In genomic region chr4:8442596-8443358, GRCh38 we compare ENCODE assay signal across 9 cellular contexts. TPM values are rescaled to one million over a fixed set of nuclear protein-coding genes. Genes with fewer than 3 reads are reported as not detected.
A peak's percentile ranks its signal among the peaks of the same experiment; 100 is the strongest.
DNase-seq lines count a peak whose midpoint lies in the region; ATAC-seq lines count a peak whose summit lies in the region.
"Had no signal": no experiment of that assay in that cellular context is flagged by ENCODE, and none has a peak within 500 bp of the region (broad histone marks: within the 10 kb centered on the region; RNA-seq: fewer than 3 reads in every experiment).

No MANE protein-coding gene starts in this region.

- peaks cover 38% of the 10 kb centered on the region for H3K36me3 Mint-ChIP-seq in stimulated activated naive CD8-positive, alpha-beta T cell treated with anti-CD3 and anti-CD28 coated beads, Interleukin-15, Interleukin-2, amounts not matched to agents 100 ng/mL and 50 ng/mL, for 24 hours (ENCODE audit: low read depth)
- peaks cover 24% of the 10 kb centered on the region for H3K36me3 Mint-ChIP-seq in activated naive CD8-positive, alpha-beta T cell treated with anti-CD3 and anti-CD28 coated beads for 36 hours
- peaks cover 4% of the 10 kb centered on the region for H3K36me3 Mint-ChIP-seq in memory B cell

- peak overlapping the region; percentile 95 for H3K4me3 Mint-ChIP-seq in stimulated activated naive CD8-positive, alpha-beta T cell treated with anti-CD3 and anti-CD28 coated beads, Interleukin-15, Interleukin-2, amounts not matched to agents 100 ng/mL and 50 ng/mL, for 24 hours
- H3K4me3 Mint-ChIP-seq in activated naive CD8-positive, alpha-beta T cell treated with anti-CD3 and anti-CD28 coated beads for 36 hours: peak overlapping the region; percentile 87
- H3K4me3 Mint-ChIP-seq in memory B cell: peak overlapping the region; percentile 54

- H3K4me1 Mint-ChIP-seq in stimulated activated naive CD8-positive, alpha-beta T cell treated with anti-CD3 and anti-CD28 coated beads, Interleukin-15, Interleukin-2, amounts not matched to agents 100 ng/mL and 50 ng/mL, for 24 hours (ENCODE audit: low read depth): peaks cover 64% of the 10 kb centered on the region
- H3K4me1 Mint-ChIP-seq in activated naive CD8-positive, alpha-beta T cell treated with anti-CD3 and anti-CD28 coated beads for 36 hours: peaks cover 44% of the 10 kb centered on the region
- H3K4me1 Mint-ChIP-seq in memory B cell: peaks cover 31% of the 10 kb centered on the region

- no peaks in the 10 kb centered on the region for H3K9me3 Mint-ChIP-seq in stimulated activated naive CD8-positive, alpha-beta T cell treated with anti-CD3 and anti-CD28 coated beads, Interleukin-15, Interleukin-2, amounts not matched to agents 100 ng/mL and 50 ng/mL, for 24 hours
- H3K9me3 Mint-ChIP-seq in activated naive CD8-positive, alpha-beta T cell treated with anti-CD3 and anti-CD28 coated beads for 36 hours: peaks cover 7% of the 10 kb centered on the region
- no peaks in the 10 kb centered on the region for H3K9me3 Mint-ChIP-seq in memory B cell

- no peak for ATAC-seq in stimulated activated naive CD8-positive, alpha-beta T cell treated with anti-CD3 and anti-CD28 coated beads, Interleukin-15, Interleukin-2, amounts not matched to agents 100 U/mL and 50 U/mL, for 24 hours
- ATAC-seq in memory B cell (ENCODE audit: low read depth): no peak
- ATAC-seq in GM21447 (IDR thresholded peaks at IDR 0.05; ENCODE audit: unreplicated experiment): no peak
- no peak for ATAC-seq in GM21825 (IDR thresholded peaks at IDR 0.05; ENCODE audit: unreplicated experiment)
- no peak for ATAC-seq in GM18519 (IDR thresholded peaks at IDR 0.05; ENCODE audit: low FRiP score, unreplicated experiment)

- no peaks in the 10 kb centered on the region for H3K27me3 Mint-ChIP-seq in stimulated activated naive CD8-positive, alpha-beta T cell treated with anti-CD3 and anti-CD28 coated beads, Interleukin-15, Interleukin-2, amounts not matched to agents 100 ng/mL and 50 ng/mL, for 24 hours
- no peaks in the 10 kb centered on the region for H3K27me3 Mint-ChIP-seq in activated naive CD8-positive, alpha-beta T cell treated with anti-CD3 and anti-CD28 coated beads for 36 hours
- H3K27me3 Mint-ChIP-seq in memory B cell: no peaks in the 10 kb centered on the region

- DNase-seq in stimulated activated naive CD8-positive, alpha-beta T cell treated with anti-CD3 and anti-CD28 coated beads, Interleukin-15, Interleukin-2, amounts not matched to agents 100 U/mL and 50 U/mL, for 24 hours: no peak
- no peak for DNase-seq in activated naive CD8-positive, alpha-beta T cell treated with anti-CD3 and anti-CD28 coated beads for 36 hours
- no peak for DNase-seq in memory B cell (ENCODE audit: low spot score in 2 of 2)
- no peak for DNase-seq in NCI-H446 (lab: John Stamatoyannopoulos, UW)
- DNase-seq: NCI-H187 treated with DMSO at 0.1 percent for 48 hours had no signal

- no peak overlapping the region for H3K27ac Mint-ChIP-seq in stimulated activated naive CD8-positive, alpha-beta T cell treated with anti-CD3 and anti-CD28 coated beads, Interleukin-15, Interleukin-2, amounts not matched to agents 100 ng/mL and 50 ng/mL, for 24 hours
- no peak overlapping the region for H3K27ac Mint-ChIP-seq in activated naive CD8-positive, alpha-beta T cell treated with anti-CD3 and anti-CD28 coated beads for 36 hours
- no peak overlapping the region for H3K27ac Mint-ChIP-seq in memory B cell

RNA-seq across cellular contexts. Expression of gene TRMT44, which starts 2.2 kb away (rescaled TPM):
- total RNA-seq in activated naive CD8-positive, alpha-beta T cell treated with anti-CD3 and anti-CD28 coated beads for 36 hours: 10 to 100 TPM; 21.9 to 26.6 TPM

RNA-seq across cellular contexts. Expression of gene ACOX3, which starts 2.3 kb away (rescaled TPM):
- total RNA-seq in activated naive CD8-positive, alpha-beta T cell treated with anti-CD3 and anti-CD28 coated beads for 36 hours: 10 to 100 TPM; 13.9 to 16.4 TPM
